ENCODE assay signal across 12 cellular contexts in the genomic region with DNA sequence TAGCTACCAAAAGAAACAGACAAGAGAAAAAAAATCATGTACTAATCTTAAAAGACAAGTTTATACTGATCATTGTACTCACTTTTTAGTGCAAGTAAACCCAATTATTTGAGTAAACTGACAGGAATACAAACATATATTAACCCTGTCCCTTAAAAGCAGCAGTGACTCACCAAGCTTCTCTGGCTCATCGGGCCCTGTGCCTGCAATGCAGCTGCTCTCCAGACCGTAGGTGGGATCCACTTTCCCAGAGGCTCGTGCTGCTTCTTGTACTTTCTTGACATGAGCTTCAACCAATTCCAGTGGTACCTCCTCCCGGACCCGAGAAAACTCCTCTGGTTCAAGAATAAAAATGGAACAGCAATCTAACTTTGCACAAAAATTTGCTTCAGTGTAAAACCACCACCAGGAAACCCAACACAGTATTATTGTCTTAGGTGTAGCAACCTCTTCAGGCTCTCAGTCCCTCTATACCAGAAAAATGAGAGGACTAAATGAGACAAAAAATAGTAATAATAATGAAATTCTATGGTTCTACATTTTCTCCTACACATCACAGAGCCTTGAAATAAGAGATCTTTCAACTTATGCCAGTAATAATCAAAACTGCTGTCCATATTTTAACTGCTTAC.
DNase-seq lines count a peak whose midpoint lies in the region; ATAC-seq and TF ChIP-seq lines count a peak whose summit lies in the region.
"Had no signal": no experiment of that assay in that cellular context is flagged by ENCODE, and none has a peak within 500 bp of the region (broad histone marks: within the 10 kb centered on the region; RNA-seq: fewer than 3 reads in every experiment).

No MANE protein-coding gene starts in this region.

- intact Hi-C loops in thyroid gland (cut with DNase I) = no loop called here

- no peaks in the 10 kb centered on the region for H3K36me3 ChIP-seq in thyroid gland

- no peak for TF ChIP-seq POLR2A in thyroid gland (IDR thresholded peaks at IDR 0.05)

- ATAC-seq in esophagus mucosa = peak; percentile 47
- ATAC-seq: activated naive CD8-positive, alpha-beta T cell treated with anti-CD3 and anti-CD28 coated beads, Interleukin-2, amount 50 U/mL, for 24 hours had no signal

- H3K4me3 ChIP-seq in thyroid gland (replicated peaks in 1 of 3) = no peak overlapping the region
- H3K4me3 ChIP-seq: stomach had no signal

- DNase-seq in ELR (ENCODE audit: low read depth) = peak; percentile 77
- DNase-seq in RPMI7951 (ENCODE audit: low read depth) = peak; percentile 59
- DNase-seq in renal cortical epithelial cell (ENCODE audit: low read depth) = peak; percentile 68
- no peak for DNase-seq in NCI-H1105 (lab: John Stamatoyannopoulos, UW)
- DNase-seq in thyroid gland = no peak
- DNase-seq in DMS79 (lab: John Stamatoyannopoulos, UW) = no peak
- DNase-seq in NCI-H1417 (lab: John Stamatoyannopoulos, UW) = no peak
- DNase-seq: activated naive CD8-positive, alpha-beta T cell treated with anti-CD3 and anti-CD28 coated beads, Interleukin-2, amount 50 U/mL, for 24 hours; SIG-M5; stimulated activated CD4-positive, alpha-beta T cell treated with anti-CD3 and anti-CD28 coated beads, Interleukin-15, amount 100 ng/mL, for 24 hours; stomach had no signal

- no peak for TF ChIP-seq CTCF in thyroid gland (IDR thresholded peaks at IDR 0.05)

- H3K27me3 ChIP-seq in thyroid gland = no peaks in the 10 kb centered on the region
- H3K27me3 ChIP-seq: stomach had no signal

- H3K4me1 ChIP-seq in thyroid gland = no peaks in the 10 kb centered on the region

- H3K9me3 ChIP-seq in thyroid gland = no peaks in the 10 kb centered on the region
- H3K9me3 ChIP-seq: stomach had no signal

- 81 to 88% methylated on average over 5 of the region's 5 CpGs for WGBS in thyroid gland, 2 donors

- H3K27ac ChIP-seq in thyroid gland = no peak overlapping the region

Comparison
In these comparisons a context has a peak if more than half of its experiments do, and no peak if none do; other contexts are left out.
1. DNase-seq: peak in ELR (single experiment), RPMI7951 (single experiment) and renal cortical epithelial cell (single experiment); none in NCI-H1105 (single experiment), thyroid gland (0 of 2), DMS79 (single experiment) and NCI-H1417 (0 of 3).